ENCODE assay signal across 31 cellular contexts in the genomic region with DNA sequence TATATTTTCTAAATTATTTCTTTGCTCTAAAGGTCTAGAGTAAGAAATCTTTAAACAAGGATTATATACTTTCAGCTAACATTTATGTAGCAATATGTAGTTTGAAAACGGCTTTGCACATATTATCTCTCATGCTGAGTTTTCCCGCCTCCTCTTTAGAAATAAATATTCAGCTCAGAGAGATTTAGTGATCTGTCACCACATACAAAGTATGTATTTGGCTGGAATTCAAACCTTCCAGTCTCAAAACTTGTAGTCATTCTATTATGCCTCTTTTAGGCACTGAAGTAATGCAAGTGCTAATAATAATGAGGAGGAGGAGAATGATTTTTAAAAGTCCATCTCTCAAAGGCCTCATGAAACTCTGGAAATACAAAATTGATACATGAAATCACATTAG.
"Had no signal": no experiment of that assay in that cellular context is flagged by ENCODE, and none has a peak within 500 bp of the region (broad histone marks: within the 10 kb centered on the region; RNA-seq: fewer than 3 reads in every experiment).

No MANE protein-coding gene starts in this region.

- H3K4me3 ChIP-seq: breast epithelium, cardiac muscle cell, coronary artery, dorsolateral prefrontal cortex, gastroesophageal sphincter had no signal

- H3K27me3 Mint-ChIP-seq: activated CD4-positive, alpha-beta memory T cell treated with anti-CD3 and anti-CD28 coated beads, Interleukin-2, amount 10 ng/mL, durations not matched to agents 7 days and 5 days; activated CD4-positive, alpha-beta T cell treated with anti-CD3 and anti-CD28 coated beads for 36 hours; activated CD4-positive, alpha-beta T cell treated with anti-CD3 and anti-CD28 coated beads, Interleukin-2, amount 10 ng/mL, durations not matched to agents 7 days and 5 days; activated naive CD8-positive, alpha-beta T cell; activated T-helper 17 cell treated with anti-CD3 and anti-CD28 coated beads, Interleukin-2, amount 50 U/mL, for 72 hours; brain; dendritic cell treated with granulocyte-macrophage colony-stimulating factor and Interleukin-4, amounts not matched to agents 40 ng/mL and 50 ng/mL, for 4 days had no signal

- H3K27me3 ChIP-seq: breast epithelium, cardiac muscle cell, dorsolateral prefrontal cortex, gastroesophageal sphincter had no signal

- H3K9me3 Mint-ChIP-seq: activated CD4-positive, alpha-beta T cell treated with anti-CD3 and anti-CD28 coated beads, Interleukin-2, amount 10 ng/mL, durations not matched to agents 7 days and 5 days; activated T-cell treated with anti-CD3 and anti-CD28 coated beads, Interleukin-2, amount 50 U/mL, for 4 hours; activated T-helper 17 cell treated with anti-CD3 and anti-CD28 coated beads, Interleukin-2, amount 50 U/mL, for 72 hours; brain; dendritic cell treated with granulocyte-macrophage colony-stimulating factor and Interleukin-4, amounts not matched to agents 40 ng/mL and 50 ng/mL, for 4 days; endodermal cell had no signal

- ATAC-seq: activated CD4-positive, alpha-beta T cell treated with anti-CD3 and anti-CD28 coated beads for 36 hours; activated T-cell treated with anti-CD3 and anti-CD28 coated beads, Interleukin-2, amount 50 U/mL, for 4 hours; activated T-helper 17 cell treated with anti-CD3 and anti-CD28 coated beads, Interleukin-2, amount 50 U/mL, for 72 hours; esophagus mucosa; gastroesophageal sphincter had no signal

- H3K4me1 Mint-ChIP-seq: activated CD4-positive, alpha-beta memory T cell treated with anti-CD3 and anti-CD28 coated beads, Interleukin-2, amount 10 ng/mL, durations not matched to agents 7 days and 5 days; activated CD4-positive, alpha-beta T cell treated with anti-CD3 and anti-CD28 coated beads for 36 hours; activated CD4-positive, alpha-beta T cell treated with anti-CD3 and anti-CD28 coated beads, Interleukin-2, amount 10 ng/mL, durations not matched to agents 7 days and 5 days; activated T-helper 17 cell treated with anti-CD3 and anti-CD28 coated beads, Interleukin-2, amount 50 U/mL, for 72 hours; brain; endodermal cell had no signal

- H3K36me3 ChIP-seq: breast epithelium, cardiac muscle cell, gastroesophageal sphincter had no signal

- H3K4me1 ChIP-seq: breast epithelium, gastroesophageal sphincter had no signal

- DNase-seq: activated CD4-positive, alpha-beta memory T cell treated with anti-CD3 and anti-CD28 coated beads, Interleukin-2, amount 10 ng/mL, durations not matched to agents 7 days and 5 days; activated CD4-positive, alpha-beta T cell treated with anti-CD3 and anti-CD28 coated beads for 36 hours; activated CD4-positive, alpha-beta T cell treated with anti-CD3 and anti-CD28 coated beads, Interleukin-2, amount 10 ng/mL, durations not matched to agents 7 days and 5 days; activated CD4-positive, alpha-beta T cell treated with anti-CD3 and anti-CD28 coated beads, Interleukin-2, amount 50 U/mL, for 4 hours; activated CD4-positive, CD25-positive, alpha-beta regulatory T cell; activated CD4-positive, CD25-positive, alpha-beta regulatory T cell treated with anti-CD3 and anti-CD28 coated beads, Interleukin-2, amount 50 U/mL, for 72 hours; activated CD8-positive, alpha-beta memory T cell treated with anti-CD3 and anti-CD28 coated beads for 24 hours; activated effector memory CD4-positive, alpha-beta T cell treated with Interleukin-2 at 50 U/mL for 16 hours; activated gamma-delta T cell treated with Interleukin-2 at 50 U/mL for 16 hours; activated naive CD4-positive, alpha-beta T cell treated with anti-CD3 and anti-CD28 coated beads, Interleukin-2, amount 50 U/mL, for 16 hours; activated naive CD4-positive, alpha-beta T cell treated with Interleukin-2 at 50 U/mL for 16 hours; activated T-cell treated with anti-CD3 and anti-CD28 coated beads, Interleukin-2, amount 50 U/mL, for 4 hours; amygdala; aorta; central memory CD4-positive, alpha-beta T cell; cerebellar nuclear complex; dorsolateral prefrontal cortex; effector memory CD4-positive, alpha-beta T cell; endodermal cell; foreskin melanocyte; hippocampal formation; T-helper 2 cell had no signal

- H3K27ac ChIP-seq: breast epithelium, cardiac muscle cell, coronary artery, dorsolateral prefrontal cortex, gastroesophageal sphincter had no signal

- H3K36me3 Mint-ChIP-seq: activated naive CD8-positive, alpha-beta T cell; brain had no signal

- H3K4me3 Mint-ChIP-seq: activated CD4-positive, alpha-beta memory T cell treated with anti-CD3 and anti-CD28 coated beads, Interleukin-2, amount 10 ng/mL, durations not matched to agents 7 days and 5 days; activated CD4-positive, alpha-beta T cell treated with anti-CD3 and anti-CD28 coated beads for 36 hours; activated CD4-positive, alpha-beta T cell treated with anti-CD3 and anti-CD28 coated beads, Interleukin-2, amount 10 ng/mL, durations not matched to agents 7 days and 5 days; activated naive CD8-positive, alpha-beta T cell; activated T-cell treated with anti-CD3 and anti-CD28 coated beads, Interleukin-2, amount 50 U/mL, for 4 hours; activated T-helper 17 cell treated with anti-CD3 and anti-CD28 coated beads, Interleukin-2, amount 50 U/mL, for 72 hours; brain; dendritic cell treated with granulocyte-macrophage colony-stimulating factor and Interleukin-4, amounts not matched to agents 40 ng/mL and 50 ng/mL, for 4 days; endodermal cell had no signal

- H3K27ac Mint-ChIP-seq: activated CD4-positive, alpha-beta memory T cell treated with anti-CD3 and anti-CD28 coated beads, Interleukin-2, amount 10 ng/mL, durations not matched to agents 7 days and 5 days; activated CD4-positive, alpha-beta T cell treated with anti-CD3 and anti-CD28 coated beads for 36 hours; activated CD4-positive, alpha-beta T cell treated with anti-CD3 and anti-CD28 coated beads, Interleukin-2, amount 10 ng/mL, durations not matched to agents 7 days and 5 days; activated naive CD8-positive, alpha-beta T cell; activated T-helper 17 cell treated with anti-CD3 and anti-CD28 coated beads, Interleukin-2, amount 50 U/mL, for 72 hours; brain; dendritic cell treated with granulocyte-macrophage colony-stimulating factor and Interleukin-4, amounts not matched to agents 40 ng/mL and 50 ng/mL, for 4 days; endodermal cell had no signal

- H3K9me3 ChIP-seq: breast epithelium, gastroesophageal sphincter had no signal
